Comparison of ENCODE assay signal across 8 cellular contexts in genomic region chr4:114180481-114180880, GRCh38.
DNase-seq lines count a peak whose midpoint lies in the region; TF ChIP-seq lines count a peak whose summit lies in the region.

No MANE protein-coding gene starts in this region.

- POLR2A ChIA-PET in AG04449 (lab: Yijun Ruan, JAX): no interaction called here

- CTCF ChIA-PET in AG04449 (lab: Yijun Ruan, JAX): interaction anchor here (0.6 to 1.9 kb wide), 33 partner anchors 9 to 786 kb away, joined by 3 to 12 read pairs (median 4); partner anchors contain the start of gene ARSJ

- H3K27me3 ChIP-seq in adipocyte (replicated peaks; ENCODE audit: control insufficient read depth, insufficient read depth, low read length): no peaks in the 10 kb centered on the region

- H3K4me1 ChIP-seq in adipocyte (ENCODE audit: control insufficient read depth, insufficient read depth, low read length): no peaks in the 10 kb centered on the region

- peaks cover 11% of the 10 kb centered on the region for H3K9me3 ChIP-seq in adipocyte (ENCODE audit: control insufficient read depth, low read length)

- H3K4me3 Mint-ChIP-seq in immature natural killer cell: no peak overlapping the region

- no peaks in the 10 kb centered on the region for H3K36me3 Mint-ChIP-seq in immature natural killer cell

- no peak overlapping the region for H3K4me3 ChIP-seq in AG04449 (ENCODE audit: low read depth, low read length)
- no peak overlapping the region for H3K4me3 ChIP-seq in adipocyte (ENCODE audit: low read length)

- peaks cover 0 to 2% (median 0%) of the 10 kb centered on the region in 3 donors for H3K27me3 Mint-ChIP-seq in immature natural killer cell (ENCODE audit: low read depth in 3 of 3)

- H3K36me3 ChIP-seq in adipocyte (ENCODE audit: control insufficient read depth, insufficient read depth, low read length, severe bottlenecking): no peaks in the 10 kb centered on the region

- TF ChIP-seq CTCF in AG04449 (IDR thresholded peaks at IDR 0.05; ENCODE audit: insufficient read depth, low read length, missing control alignments) (peak; percentile 81), GM12874 (IDR thresholded peaks at IDR 0.05; ENCODE audit: insufficient read depth, low read depth, low read length) (peak; percentile 49)

- DNase-seq in AG04449 (ENCODE audit: low read depth, low spot score) (peak; percentile 51), NCI-H226 (peak; percentile 58), adipocyte (ENCODE audit: low read depth) (peak; percentile 89), iPS-NIHi7 (ENCODE audit: extremely low spot score) (peak; percentile 77), cerebellar nuclear complex (lab: John Stamatoyannopoulos, UW) (no peak), immature natural killer cell (no peak)
- DNase-seq in stimulated activated CD4-positive, alpha-beta T cell treated with anti-CD3 and anti-CD28 coated beads, TNF-alpha, amount 100 ng/mL, for 24 hours (ENCODE audit: low read depth in 3 of 3): peak; percentile 3 to 26 (median 5)

- H3K4me1 Mint-ChIP-seq in immature natural killer cell: no peaks in the 10 kb centered on the region

- no peak overlapping the region for H3K9ac ChIP-seq in adipocyte (ENCODE audit: low read length)

- H3K27ac Mint-ChIP-seq in immature natural killer cell: no peak overlapping the region

- no peaks in the 10 kb centered on the region for H3K9me3 Mint-ChIP-seq in immature natural killer cell

Comparison
In these comparisons a context has a peak if more than half of its experiments do, and no peak if none do; other contexts are left out.
1. DNase-seq: peak in AG04449 (single experiment), NCI-H226 (single experiment), adipocyte (single experiment), iPS-NIHi7 (single experiment) and stimulated activated CD4-positive, alpha-beta T cell treated with anti-CD3 and anti-CD28 coated beads, TNF-alpha, amount 100 ng/mL, for 24 hours (3 of 3); none in cerebellar nuclear complex (0 of 2) and immature natural killer cell (0 of 3).